16 cellular contexts compared by ENCODE assay signal in the genomic region with DNA sequence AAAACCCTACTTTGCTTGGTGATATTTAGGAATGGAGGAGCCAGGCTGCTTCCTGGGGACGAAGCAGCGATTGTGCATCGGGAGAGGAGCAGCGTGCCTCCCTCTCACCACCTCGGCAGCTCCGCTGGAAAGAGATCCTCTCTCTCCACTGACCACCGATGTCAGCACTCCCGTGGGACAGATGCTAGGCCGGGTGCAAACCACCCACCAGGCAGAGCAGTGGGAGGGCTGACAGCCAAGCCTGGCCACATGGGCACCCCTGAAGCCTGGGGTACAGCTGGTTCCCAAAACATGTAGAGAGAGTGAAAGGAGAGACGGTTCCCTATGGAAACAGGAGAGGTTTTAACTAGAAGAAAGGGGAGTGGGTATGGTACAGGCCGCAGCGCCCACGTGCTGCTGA.
DNase-seq lines count a peak whose midpoint lies in the region; ATAC-seq, FAIRE-seq and TF ChIP-seq lines count a peak whose summit lies in the region.
"Had no signal": no experiment of that assay in that cellular context is flagged by ENCODE, and none has a peak within 500 bp of the region (broad histone marks: within the 10 kb centered on the region; RNA-seq: fewer than 3 reads in every experiment).

No MANE protein-coding gene starts in this region.

- no peaks in the 10 kb centered on the region for H3K4me1 ChIP-seq in neuronal stem cell (ENCODE audit: control insufficient read depth in 2 of 2, insufficient read depth in 1 of 2, low read depth in 1 of 2, low read length in 2 of 2)
- peaks cover 0 to 36% (median 27%) of the 10 kb centered on the region in 4 donors for H3K4me1 ChIP-seq in tibial artery
- no peaks in the 10 kb centered on the region for H3K4me1 ChIP-seq in neural progenitor cell
- H3K4me1 ChIP-seq: HAP-1 had no signal

- H3K4me2 ChIP-seq in neuronal stem cell (ENCODE audit: insufficient read depth, low read length, poor library complexity, severe bottlenecking) (no peak overlapping the region), neural progenitor cell (no peak overlapping the region)
- H3K4me2 ChIP-seq: A549, BLaER1 had no signal

- H3K36me3 ChIP-seq in neuronal stem cell (replicated peaks in 1 of 2; ENCODE audit: control insufficient read depth in 2 of 2, insufficient read depth in 2 of 2, low read length in 2 of 2) (no peaks in the 10 kb centered on the region), tibial artery (no peaks in the 10 kb centered on the region), neural progenitor cell (no peaks in the 10 kb centered on the region)
- H3K36me3 ChIP-seq: BLaER1, HAP-1 had no signal

- H4K20me1 ChIP-seq in neural progenitor cell (ENCODE audit: low read depth), result no peaks in the 10 kb centered on the region
- H4K20me1 ChIP-seq: BLaER1 had no signal

- no peak overlapping the region for H2BK15ac ChIP-seq in neuronal stem cell (ENCODE audit: low read length)

- H3K4me3 ChIP-seq in coronary artery, result peak overlapping the region; percentile 32
- H3K4me3 ChIP-seq in neuronal stem cell (ENCODE audit: low read length in 2 of 2), result peak overlapping the region in 1 of 2 donors; percentile 1
- no peak overlapping the region for H3K4me3 ChIP-seq in tibial artery
- no peak overlapping the region for H3K4me3 ChIP-seq in neural progenitor cell
- H3K4me3 ChIP-seq: A549, BLaER1, HAP-1 had no signal

- no peak overlapping the region for H2BK5ac ChIP-seq in neuronal stem cell (ENCODE audit: low read length)

- no peaks in the 10 kb centered on the region for H3K9me3 Mint-ChIP-seq in neural progenitor cell

- H3K18ac ChIP-seq in neuronal stem cell (ENCODE audit: low read length), result peak overlapping the region; percentile 24

- no peaks in the 10 kb centered on the region for H3K79me2 ChIP-seq in neural progenitor cell (ENCODE audit: low read depth)

- no peaks in the 10 kb centered on the region for H3K79me1 ChIP-seq in neuronal stem cell (ENCODE audit: low read depth, low read length)

- H3K4ac ChIP-seq in neuronal stem cell (ENCODE audit: low read length), result no peak overlapping the region

- H3K9ac ChIP-seq in neuronal stem cell (ENCODE audit: low read depth, low read length, poor library complexity), result peak overlapping the region; percentile 0
- H3K9ac ChIP-seq in neural progenitor cell, result no peak overlapping the region
- H3K9ac ChIP-seq: BLaER1 had no signal

- DNase-seq in HTR-8/SVneo (ENCODE audit: insufficient read length, low spot score) (no peak), coronary artery (ENCODE audit: low spot score) (no peak), neuronal stem cell (ENCODE audit: low spot score) (no peak), tibial artery (peak; percentile 16 to 62), kidney tubule cell (ENCODE audit: low spot score) (no peak), neural progenitor cell (ENCODE audit: low spot score) (no peak)
- DNase-seq: CD4-positive, CD25-positive, alpha-beta regulatory T cell; DMS53; GF-D8 had no signal

- H3K4me3 Mint-ChIP-seq in neural progenitor cell, result no peak overlapping the region
- H3K4me3 Mint-ChIP-seq: CD4-positive, CD25-positive, alpha-beta regulatory T cell had no signal

- H3K36me3 Mint-ChIP-seq in neural progenitor cell, result no peaks in the 10 kb centered on the region
- H3K36me3 Mint-ChIP-seq: CD4-positive, CD25-positive, alpha-beta regulatory T cell had no signal

- H3K4me1 Mint-ChIP-seq in neural progenitor cell, result peaks cover 13% of the 10 kb centered on the region
- H3K4me1 Mint-ChIP-seq: CD4-positive, CD25-positive, alpha-beta regulatory T cell had no signal

- no peaks in the 10 kb centered on the region for H3K27me3 ChIP-seq in neuronal stem cell (ENCODE audit: control insufficient read depth in 3 of 3, insufficient read depth in 3 of 3, low read depth in 1 of 3, low read length in 3 of 3)
- H3K27me3 ChIP-seq in tibial artery, result no peaks in the 10 kb centered on the region
- no peaks in the 10 kb centered on the region for H3K27me3 ChIP-seq in neural progenitor cell
- H3K27me3 ChIP-seq: BLaER1 had no signal

- H3K14ac ChIP-seq in neuronal stem cell (ENCODE audit: low read length), result peak overlapping the region; percentile 78

- H4K91ac ChIP-seq in neuronal stem cell (ENCODE audit: low read depth, low read length, poor library complexity), result no peak overlapping the region

- ATAC-seq in GM18870 (IDR thresholded peaks at IDR 0.05; ENCODE audit: unreplicated experiment) (no peak), HG03175 (IDR thresholded peaks at IDR 0.05; ENCODE audit: unreplicated experiment) (no peak)
- ATAC-seq: A549, HepG2 had no signal

- WGBS in neuronal stem cell (ENCODE audit: extremely low coverage in 2 of 2, insufficient read length in 2 of 2, insufficient replicate concordance in 1 of 2), 2 donors, result no CpG with 5 or more reads among the region's 13 CpGs

- H3K27ac Mint-ChIP-seq in neural progenitor cell, result no peak overlapping the region
- H3K27ac Mint-ChIP-seq: CD4-positive, CD25-positive, alpha-beta regulatory T cell had no signal

- no peak overlapping the region for H3K23ac ChIP-seq in neuronal stem cell (ENCODE audit: low read depth, low read length, poor library complexity)

- H2AFZ ChIP-seq in neuronal stem cell (ENCODE audit: low read length) (no peak overlapping the region), neural progenitor cell (replicated peaks) (no peak overlapping the region)

- FAIRE-seq in HTR-8/SVneo (lab: Jason Lieb, UNC), result peak; percentile 80
- FAIRE-seq: H1, HepG2 had no signal

- H2BK12ac ChIP-seq in neuronal stem cell (ENCODE audit: low read length), result no peak overlapping the region

- peaks cover 9% of the 10 kb centered on the region for H3K27me3 Mint-ChIP-seq in neural progenitor cell (ENCODE audit: insufficient read depth, low read depth)

- H3K9me3 ChIP-seq in neuronal stem cell (replicated peaks in 1 of 2; ENCODE audit: control insufficient read depth in 2 of 2, insufficient read depth in 1 of 2, low read depth in 1 of 2, low read length in 2 of 2), result no peaks in the 10 kb centered on the region
- H3K9me3 ChIP-seq in tibial artery, result no peaks in the 10 kb centered on the region
- H3K9me3 ChIP-seq in neural progenitor cell (ENCODE audit: low read depth), result no peaks in the 10 kb centered on the region
- H3K9me3 ChIP-seq: A549, BLaER1, HAP-1 had no signal

- intact Hi-C loops in tibial artery (cut with DNase I; ENCODE audit: low total_unique reads), result no loop called here

- peak overlapping the region in 1 of 2 donors; percentile 16 for H3K27ac ChIP-seq in coronary artery
- H3K27ac ChIP-seq in neuronal stem cell (replicated peaks; ENCODE audit: low read length), result no peak overlapping the region
- H3K27ac ChIP-seq in tibial artery, result peak overlapping the region; percentile 47 to 52
- no peak overlapping the region for H3K27ac ChIP-seq in neural progenitor cell
- H3K27ac ChIP-seq: BLaER1 had no signal

- H4K8ac ChIP-seq in neuronal stem cell (ENCODE audit: low read depth, low read length), result no peak overlapping the region

- no peak overlapping the region for H2AK5ac ChIP-seq in neuronal stem cell (ENCODE audit: low read depth, low read length)

- H3F3A ChIP-seq in neural progenitor cell (ENCODE audit: low read depth), result no peaks in the 10 kb centered on the region

- no peak overlapping the region for H2BK120ac ChIP-seq in neuronal stem cell (ENCODE audit: low read depth, low read length)

- TF ChIP-seq CTCF in coronary artery (IDR thresholded peaks at IDR 0.05), result no peak
- TF ChIP-seq CTCF in tibial artery (IDR thresholded peaks at IDR 0.05), result no peak
- no peak for TF ChIP-seq CTCF in neural progenitor cell (IDR thresholded peaks at IDR 0.05)

Comparison
In these comparisons a context has a peak if more than half of its experiments do, and no peak if none do; other contexts are left out.
1. DNase-seq: peak in tibial artery (2 of 2); none in HTR-8/SVneo (single experiment), coronary artery (single experiment), neuronal stem cell (single experiment), kidney tubule cell (single experiment) and neural progenitor cell (single experiment).
2. H3K27ac ChIP-seq: peak in tibial artery (2 of 2); none in neuronal stem cell (single experiment) and neural progenitor cell (single experiment).